ENCODE assay signal across 1 cellular context in the genomic region with DNA sequence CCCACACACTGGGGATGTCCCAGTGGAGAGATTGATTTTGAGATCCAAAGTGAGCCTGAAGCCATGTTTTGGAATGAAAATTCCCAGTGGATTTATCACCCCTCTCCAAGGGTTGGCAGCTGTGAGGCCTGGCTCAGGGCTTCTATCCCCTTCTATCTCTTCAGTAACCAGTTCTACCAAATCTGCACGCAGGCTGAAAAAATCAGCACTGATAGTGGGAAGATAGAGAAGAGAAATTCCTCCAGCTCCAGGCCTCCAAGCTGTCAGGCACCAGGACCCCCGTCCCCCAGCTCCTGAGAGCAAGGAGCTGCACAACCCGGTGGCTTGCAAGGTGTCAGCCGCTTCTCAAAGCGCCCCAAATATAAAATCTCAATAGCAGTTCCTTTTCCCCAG.
TF ChIP-seq lines count a peak whose summit lies in the region.

No MANE protein-coding gene starts in this region.

TF ChIP-seq in IMR-90, 13 proteins besides CTCF, POLR2A, EP300 and RAD21 (continued from another document):
- TF ChIP-seq MAFK (IDR thresholded peaks at IDR 0.05; ENCODE audit: low read depth, low read length): no peak
- TF ChIP-seq, protein P1, sequence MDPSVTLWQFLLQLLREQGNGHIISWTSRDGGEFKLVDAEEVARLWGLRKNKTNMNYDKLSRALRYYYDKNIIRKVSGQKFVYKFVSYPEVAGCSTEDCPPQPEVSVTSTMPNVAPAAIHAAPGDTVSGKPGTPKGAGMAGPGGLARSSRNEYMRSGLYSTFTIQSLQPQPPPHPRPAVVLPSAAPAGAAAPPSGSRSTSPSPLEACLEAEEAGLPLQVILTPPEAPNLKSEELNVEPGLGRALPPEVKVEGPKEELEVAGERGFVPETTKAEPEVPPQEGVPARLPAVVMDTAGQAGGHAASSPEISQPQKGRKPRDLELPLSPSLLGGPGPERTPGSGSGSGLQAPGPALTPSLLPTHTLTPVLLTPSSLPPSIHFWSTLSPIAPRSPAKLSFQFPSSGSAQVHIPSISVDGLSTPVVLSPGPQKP (IDR thresholded peaks at IDR 0.05; ENCODE audit: borderline replicate concordance, low read depth, low read length): no peak
